ENCODE assay signal across 8 cellular contexts in genomic region chr7:157690833-157691382, GRCh38.
DNase-seq lines count a peak whose midpoint lies in the region; ATAC-seq and TF ChIP-seq lines count a peak whose summit lies in the region.

No MANE protein-coding gene starts in this region.

- WGBS in heart left ventricle, 4 donors, result 0 to 1% (median 1%) methylated on average over 35 to 60 of the region's 60 CpGs

- peaks cover 40 to 92% (median 75%) of the 10 kb centered on the region in 9 donors for H3K27me3 ChIP-seq in heart left ventricle
- H3K27me3 ChIP-seq in Karpas-422 (ENCODE audit: low read length), result no peaks in the 10 kb centered on the region

- CTCF ChIA-PET in activated CD8-positive, alpha-beta T cell treated with anti-CD3 and anti-CD28 coated beads for 36 hours (lab: Charles Lee), result interaction anchor here (0.6 kb wide), 1 partner anchor 89 kb away, joined by 3 read pairs; no protein-coding TSS in a partner anchor

- TF ChIP-seq POLR2A in heart left ventricle (IDR thresholded peaks at IDR 0.05), result no peak

- no peaks in the 10 kb centered on the region for H4K20me1 ChIP-seq in Karpas-422 (ENCODE audit: insufficient read depth, low read depth, low read length)

- H3K36me3 ChIP-seq in heart left ventricle (no peaks in the 10 kb centered on the region), Karpas-422 (ENCODE audit: insufficient read depth, low read length) (no peaks in the 10 kb centered on the region)

- H3K4me1 ChIP-seq in heart left ventricle, result peaks cover 0 to 56% (median 16%) of the 10 kb centered on the region in 12 donors
- no peaks in the 10 kb centered on the region for H3K4me1 ChIP-seq in Karpas-422 (ENCODE audit: low read length)

- H3K79me2 ChIP-seq in Karpas-422 (ENCODE audit: low read length), result no peaks in the 10 kb centered on the region

- H3K9me2 ChIP-seq in Karpas-422 (replicated peaks; ENCODE audit: insufficient read depth, low read length), result no peaks in the 10 kb centered on the region

- peaks cover 24% of the 10 kb centered on the region for H3K4me1 Mint-ChIP-seq in activated CD8-positive, alpha-beta T cell treated with anti-CD3 and anti-CD28 coated beads for 36 hours (ENCODE audit: low read depth)

- H3K27ac ChIP-seq in heart left ventricle, result peak overlapping the region in 3 of 12 donors; percentile 41 to 50 (median 49)
- no peak overlapping the region for H3K27ac ChIP-seq in Karpas-422 (ENCODE audit: low read length)

- peaks cover 56% of the 10 kb centered on the region for H3K27me3 Mint-ChIP-seq in activated CD8-positive, alpha-beta T cell treated with anti-CD3 and anti-CD28 coated beads for 36 hours

- DNase-seq in AG09319 (ENCODE audit: extremely low read depth, low read depth) (peak; percentile 5), HFF-Myc (ENCODE audit: extremely low read depth, low read depth) (peak; percentile 9), heart left ventricle (peak in 4 of 5 donors; percentile 52 to 80 (median 72)), pulmonary artery endothelial cell (ENCODE audit: low read depth, low spot score) (peak; percentile 10), Karpas-422 (no peak), T-helper 9 cell (no peak)
- DNase-seq in activated CD8-positive, alpha-beta T cell treated with anti-CD3 and anti-CD28 coated beads for 36 hours, result no peak

- ATAC-seq in activated CD8-positive, alpha-beta T cell treated with anti-CD3 and anti-CD28 coated beads for 36 hours, result peak; percentile 48
- ATAC-seq in heart left ventricle, result peak; percentile 74 to 92 (median 84)
- no peak for ATAC-seq in GM21786 (IDR thresholded peaks at IDR 0.05; ENCODE audit: unreplicated experiment)

- no peak for TF ChIP-seq CTCF in AG09319 (IDR thresholded peaks at IDR 0.05; ENCODE audit: low read depth, low read length)
- no peak for TF ChIP-seq CTCF in HFF-Myc (IDR thresholded peaks at IDR 0.05; ENCODE audit: low read depth, low read length, missing control alignments)
- TF ChIP-seq CTCF in activated CD8-positive, alpha-beta T cell treated with anti-CD3 and anti-CD28 coated beads for 36 hours (IDR thresholded peaks at IDR 0.05), result no peak
- TF ChIP-seq CTCF in heart left ventricle (IDR thresholded peaks at IDR 0.05), result no peak

- no peak overlapping the region for H3K4me3 Mint-ChIP-seq in activated CD8-positive, alpha-beta T cell treated with anti-CD3 and anti-CD28 coated beads for 36 hours

- POLR2A ChIA-PET in activated CD8-positive, alpha-beta T cell treated with anti-CD3 and anti-CD28 coated beads for 36 hours (lab: Charles Lee), result no interaction called here

- no peak overlapping the region for H3K27ac Mint-ChIP-seq in activated CD8-positive, alpha-beta T cell treated with anti-CD3 and anti-CD28 coated beads for 36 hours

- peaks cover 2% of the 10 kb centered on the region for H3K9me3 Mint-ChIP-seq in activated CD8-positive, alpha-beta T cell treated with anti-CD3 and anti-CD28 coated beads for 36 hours

- no peaks in the 10 kb centered on the region for H3K9me3 ChIP-seq in heart left ventricle
- peaks cover 3% of the 10 kb centered on the region for H3K9me3 ChIP-seq in Karpas-422 (ENCODE audit: low read length)

- no peaks in the 10 kb centered on the region for H3K36me3 Mint-ChIP-seq in activated CD8-positive, alpha-beta T cell treated with anti-CD3 and anti-CD28 coated beads for 36 hours (ENCODE audit: low read depth)

- H3K4me2 ChIP-seq in Karpas-422 (ENCODE audit: low read depth, low read length, poor library complexity, severe bottlenecking), result no peak overlapping the region

- no peak overlapping the region for H3K9ac ChIP-seq in Karpas-422 (ENCODE audit: low read length)

- intact Hi-C loops in activated CD8-positive, alpha-beta T cell treated with anti-CD3 and anti-CD28 coated beads for 36 hours (cut with micrococcal nuclease), result no loop called here
- intact Hi-C loops in heart left ventricle (cut with DNase I), result no loop called here

- H2AFZ ChIP-seq in Karpas-422 (ENCODE audit: low read length), result no peak overlapping the region

- H3K4me3 ChIP-seq in HFF-Myc (replicated peaks; ENCODE audit: low read depth, low read length) (no peak overlapping the region), heart left ventricle (peak overlapping the region; percentile 8 to 66 (median 48)), Karpas-422 (ENCODE audit: low read length) (no peak overlapping the region)

Comparison
In these comparisons a context has a peak if more than half of its experiments do, and no peak if none do; other contexts are left out.
1. DNase-seq: peak in AG09319 (single experiment), HFF-Myc (single experiment), heart left ventricle (4 of 5) and pulmonary artery endothelial cell (single experiment); none in activated CD8-positive, alpha-beta T cell treated with anti-CD3 and anti-CD28 coated beads for 36 hours (single experiment), Karpas-422 (single experiment) and T-helper 9 cell (single experiment).
2. H3K4me3 ChIP-seq: peak in heart left ventricle (12 of 12); none in HFF-Myc (single experiment) and Karpas-422 (single experiment).